Comparison of ENCODE assay signal across 9 cellular contexts in the genomic region with DNA sequence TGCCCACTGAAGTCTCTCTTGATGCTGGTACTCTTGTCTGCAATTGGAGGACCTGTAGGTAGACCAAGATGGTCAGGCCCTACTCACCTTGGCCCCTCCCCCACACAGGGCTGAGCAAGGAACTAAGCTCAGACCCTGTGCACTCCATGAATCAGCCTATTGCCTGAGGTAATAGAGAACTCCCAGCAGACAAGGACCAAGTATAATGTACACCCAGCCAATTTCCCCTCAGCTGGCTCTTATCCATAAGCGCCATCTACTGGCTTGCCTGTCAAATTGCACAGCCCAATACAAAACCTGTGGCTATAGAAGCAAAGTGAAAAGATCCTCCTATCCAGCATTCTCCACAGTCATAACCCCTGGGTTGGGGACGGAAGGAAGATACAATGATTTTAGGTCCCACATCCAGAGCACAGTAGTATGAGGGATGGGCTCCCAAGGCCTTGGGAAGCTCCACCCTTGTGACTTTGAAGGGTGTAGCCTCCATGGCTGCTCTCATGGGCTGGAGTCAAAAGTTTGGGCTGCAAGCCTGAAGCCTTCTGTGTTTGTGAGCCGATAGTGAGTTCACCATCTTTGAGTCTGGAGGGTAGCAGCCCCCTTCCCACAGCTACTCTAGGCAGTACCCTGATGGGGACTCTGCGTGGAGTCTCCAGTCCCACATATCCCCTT. TPM values are rescaled to one million over a fixed set of nuclear protein-coding genes. Genes with fewer than 3 reads are reported as not detected.
A peak's percentile ranks its signal among the peaks of the same experiment; 100 is the strongest.
DNase-seq lines count a peak whose midpoint lies in the region; ATAC-seq and TF ChIP-seq lines count a peak whose summit lies in the region.
"Had no signal": no experiment of that assay in that cellular context is flagged by ENCODE, and none has a peak within 500 bp of the region (broad histone marks: within the 10 kb centered on the region; RNA-seq: fewer than 3 reads in every experiment).

No MANE protein-coding gene starts in this region.

- TF ChIP-seq CTCF in fibroblast of mammary gland (conservative IDR thresholded peaks at IDR 0.05; ENCODE audit: control insufficient read depth, insufficient read depth, low read depth, low read length) (peak; percentile 87), omental fat pad (IDR thresholded peaks at IDR 0.05) (peak in 1 of 3 donors; percentile 24)

- intact Hi-C loops in activated CD4-positive, alpha-beta memory T cell treated with anti-CD3 and anti-CD28 coated beads for 36 hours (cut with micrococcal nuclease), result loop anchor here (1.0 to 2.0 kb wide), 3 partner anchors 113 to 212 kb away; no protein-coding TSS in a partner anchor

- POLR2A ChIA-PET in activated CD4-positive, alpha-beta memory T cell treated with anti-CD3 and anti-CD28 coated beads for 36 hours (lab: Charles Lee), result no interaction called here

- no peaks in the 10 kb centered on the region for H3K4me1 Mint-ChIP-seq in activated CD4-positive, alpha-beta memory T cell treated with anti-CD3 and anti-CD28 coated beads for 36 hours (ENCODE audit: low read depth)

- H3K4me3 ChIP-seq in fibroblast of mammary gland (ENCODE audit: control insufficient read depth, low read depth, low read length), result no peak overlapping the region

- H3K9me3 Mint-ChIP-seq in activated CD4-positive, alpha-beta memory T cell treated with anti-CD3 and anti-CD28 coated beads for 36 hours, result no peaks in the 10 kb centered on the region

- ATAC-seq in GM19467 (IDR thresholded peaks at IDR 0.05; ENCODE audit: unreplicated experiment) (peak; percentile 81), HG03442 (IDR thresholded peaks at IDR 0.05; ENCODE audit: unreplicated experiment) (peak; percentile 93), omental fat pad (ENCODE audit: low FRiP score) (peak; percentile 68)

- H3K36me3 Mint-ChIP-seq in activated CD4-positive, alpha-beta memory T cell treated with anti-CD3 and anti-CD28 coated beads for 36 hours, result no peaks in the 10 kb centered on the region
- H3K36me3 Mint-ChIP-seq: activated naive CD8-positive, alpha-beta T cell had no signal

- no peak overlapping the region for H3K4me3 Mint-ChIP-seq in activated CD4-positive, alpha-beta memory T cell treated with anti-CD3 and anti-CD28 coated beads for 36 hours
- H3K4me3 Mint-ChIP-seq: activated naive CD8-positive, alpha-beta T cell had no signal

- DNase-seq in DMS53 treated with DMSO at 0.1 percent for 48 hours (lab: John Stamatoyannopoulos, UW; ENCODE audit: unreplicated experiment) (peak; percentile 40), NCI-H526 treated with DMSO at 0.1 percent for 48 hours (lab: John Stamatoyannopoulos, UW) (peak; percentile 52), fibroblast of mammary gland (ENCODE audit: low read depth) (peak; percentile 77), omental fat pad (ENCODE audit: low spot score) (no peak), epidermal melanocyte (ENCODE audit: insufficient read length, low spot score) (no peak)
- peak; percentile 56 for DNase-seq in activated CD4-positive, alpha-beta memory T cell treated with anti-CD3 and anti-CD28 coated beads for 36 hours

- H3K27ac Mint-ChIP-seq in activated CD4-positive, alpha-beta memory T cell treated with anti-CD3 and anti-CD28 coated beads for 36 hours, result no peak overlapping the region
- H3K27ac Mint-ChIP-seq: activated naive CD8-positive, alpha-beta T cell had no signal

- CTCF ChIA-PET in activated CD4-positive, alpha-beta memory T cell treated with anti-CD3 and anti-CD28 coated beads for 36 hours (lab: Charles Lee), result interaction anchor here (0.7 to 4.2 kb wide), 15 partner anchors 12 to 347 kb away, joined by 3 to 26 read pairs (median 4); no protein-coding TSS in a partner anchor

- H3K27me3 Mint-ChIP-seq in activated CD4-positive, alpha-beta memory T cell treated with anti-CD3 and anti-CD28 coated beads for 36 hours, result peaks cover 3% of the 10 kb centered on the region

RNA-seq across cellular contexts. Expression of a gene that starts 56.0 kb away (rescaled TPM):
- not detected for total RNA-seq in activated CD4-positive, alpha-beta memory T cell treated with anti-CD3 and anti-CD28 coated beads for 36 hours
- not detected for total RNA-seq in omental fat pad

RNA-seq across cellular contexts. Expression of a gene that starts 56.7 kb away (rescaled TPM):
- not detected for total RNA-seq in activated CD4-positive, alpha-beta memory T cell treated with anti-CD3 and anti-CD28 coated beads for 36 hours
- total RNA-seq in omental fat pad, result 1 to 10 TPM; 1.2 to 4.9 (median 3.8) TPM

Comparison
In these comparisons a context has a peak if more than half of its experiments do, and no peak if none do; other contexts are left out.
1. DNase-seq: peak in DMS53 treated with DMSO at 0.1 percent for 48 hours (single experiment), NCI-H526 treated with DMSO at 0.1 percent for 48 hours (single experiment), activated CD4-positive, alpha-beta memory T cell treated with anti-CD3 and anti-CD28 coated beads for 36 hours (single experiment) and fibroblast of mammary gland (single experiment); none in omental fat pad (single experiment) and epidermal melanocyte (single experiment).
2. Peak in every context shown above with its lines, with median percentiles within 50 percentile points of each other: ATAC-seq.